ENCODE assay signal across 2 cellular contexts in the genomic region with DNA sequence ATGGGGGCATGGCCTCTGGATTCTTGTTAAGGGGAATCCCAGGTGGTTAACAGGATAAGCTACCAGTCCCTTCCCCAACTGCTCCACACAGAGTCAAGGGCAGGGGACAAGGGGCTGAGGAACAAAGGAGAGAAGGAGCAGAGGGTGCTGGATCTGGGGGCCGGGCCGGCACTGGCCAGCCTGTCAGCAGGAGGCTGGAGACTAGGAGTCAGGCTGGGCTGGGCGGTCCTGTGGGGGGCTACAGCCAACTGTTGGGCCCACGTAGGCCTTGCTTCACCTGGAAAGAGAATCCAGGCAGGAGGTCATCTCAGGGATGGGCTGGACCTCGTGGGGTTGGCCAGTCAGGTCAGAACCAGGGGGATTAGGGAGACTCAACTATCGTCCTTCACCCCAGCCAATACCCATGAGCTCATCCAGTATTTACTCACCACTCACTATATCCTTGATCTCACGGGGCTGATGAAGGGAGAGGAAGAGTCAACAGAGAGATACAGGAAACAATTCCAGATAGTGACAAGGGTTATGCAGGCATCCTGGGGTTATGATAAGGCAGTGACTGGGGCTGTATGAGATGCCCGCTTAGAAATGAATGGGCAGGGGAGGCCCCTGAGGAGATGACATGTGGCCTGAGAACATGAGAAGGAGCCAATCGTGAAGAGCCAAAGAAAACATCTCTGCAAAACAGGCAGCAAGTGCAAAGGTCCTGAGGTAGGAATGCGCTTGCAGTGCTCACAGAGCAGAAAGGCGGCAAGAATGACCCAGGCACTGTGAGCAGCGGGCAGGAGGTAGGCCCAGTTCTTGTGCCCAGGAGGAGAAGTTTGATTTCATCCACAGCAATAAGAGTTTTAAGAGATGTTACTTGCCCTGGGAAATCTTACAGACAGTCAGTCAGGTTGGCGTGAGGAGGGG.
TF ChIP-seq lines count a peak whose summit lies in the region.

No MANE protein-coding gene starts in this region.

TF ChIP-seq in A549, 52 proteins besides CTCF, POLR2A, EP300 and RAD21:
- TF ChIP-seq GATA3 (IDR thresholded peaks at IDR 0.05; ENCODE audit: borderline replicate concordance) (0 out of 2 replicates have a peak, but pooled peaks have one; percentile 32), PHF8 (IDR thresholded peaks at IDR 0.05; ENCODE audit: borderline replicate concordance, low read depth) (no peak), JUN (IDR thresholded peaks at IDR 0.05) (no peak; a peak in 1 of 5 replicates), SREBF2 (IDR thresholded peaks at IDR 0.05) (no peak), KDM1A (IDR thresholded peaks at IDR 0.05; ENCODE audit: low read depth) (peak; percentile 87; the same call in 1 of the 2 replicates), ZC3H11A (IDR thresholded peaks at IDR 0.05) (no peak)
- TF ChIP-seq, protein P1, sequence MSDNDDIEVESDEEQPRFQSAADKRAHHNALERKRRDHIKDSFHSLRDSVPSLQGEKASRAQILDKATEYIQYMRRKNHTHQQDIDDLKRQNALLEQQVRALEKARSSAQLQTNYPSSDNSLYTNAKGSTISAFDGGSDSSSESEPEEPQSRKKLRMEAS (IDR thresholded peaks at IDR 0.05), result peak; percentile 32
- TF ChIP-seq, protein P2, sequence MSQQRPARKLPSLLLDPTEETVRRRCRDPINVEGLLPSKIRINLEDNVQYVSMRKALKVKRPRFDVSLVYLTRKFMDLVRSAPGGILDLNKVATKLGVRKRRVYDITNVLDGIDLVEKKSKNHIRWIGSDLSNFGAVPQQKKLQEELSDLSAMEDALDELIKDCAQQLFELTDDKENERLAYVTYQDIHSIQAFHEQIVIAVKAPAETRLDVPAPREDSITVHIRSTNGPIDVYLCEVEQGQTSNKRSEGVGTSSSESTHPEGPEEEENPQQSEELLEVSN (IDR thresholded peaks at IDR 0.05; ENCODE audit: borderline replicate concordance, low read depth), result no peak

TF ChIP-seq in HepG2, 621 proteins besides CTCF, POLR2A, EP300 and RAD21 (continues in another document):
- TF ChIP-seq GATA4 (IDR thresholded peaks at IDR 0.05; ENCODE audit: borderline replicate concordance, low read depth) (peak; percentile 56; the same call in 1 of the 2 replicates), SOX13 (IDR thresholded peaks at IDR 0.05) (no peak), SOX13 (CRISPR knock-in tag; conservative IDR thresholded peaks at IDR 0.05 in 1 of 2, IDR thresholded peaks at IDR 0.05 in 1 of 2) (peak in 1 of 2 experiments; percentile 72; a peak in 1 of 4 replicates), FOXO1 (CRISPR knock-in tag; IDR thresholded peaks at IDR 0.05) (peak; percentile 56; the same call in 1 of the 2 replicates), KDM2A (CRISPR knock-in tag; IDR thresholded peaks at IDR 0.05; ENCODE audit: borderline replicate concordance, low read depth) (0 out of 2 replicates have a peak, but pooled peaks have one; percentile 12), SOX6 (IDR thresholded peaks at IDR 0.05) (no peak), SOX6 (CRISPR knock-in tag; IDR thresholded peaks at IDR 0.05) (peak; percentile 40; the same call in 1 of the 2 replicates), ETV5 (CRISPR knock-in tag; IDR thresholded peaks at IDR 0.05; ENCODE audit: borderline replicate concordance) (peak; percentile 84; the same call in 1 of the 2 replicates), RCOR2 (CRISPR knock-in tag; IDR thresholded peaks at IDR 0.05) (peak; percentile 54), NR2C2 (CRISPR knock-in tag; IDR thresholded peaks at IDR 0.05; ENCODE audit: borderline replicate concordance) (peak; percentile 72), ZNF3 (CRISPR knock-in tag; IDR thresholded peaks at IDR 0.05) (no peak), TBX2 (CRISPR knock-in tag; IDR thresholded peaks at IDR 0.05; ENCODE audit: borderline replicate concordance) (peak; percentile 79), ADNP (CRISPR knock-in tag; IDR thresholded peaks at IDR 0.05) (0 out of 2 replicates have a peak, but pooled peaks have one; percentile 45), ZMYM3 (CRISPR knock-in tag; IDR thresholded peaks at IDR 0.05) (peak; percentile 93), FOXC1 (CRISPR knock-in tag; IDR thresholded peaks at IDR 0.05; ENCODE audit: borderline replicate concordance) (no peak), HNF4A (CRISPR knock-in tag; IDR thresholded peaks at IDR 0.05) (peak; percentile 61; the same call in 1 of the 2 replicates), ZNF644 (CRISPR knock-in tag; IDR thresholded peaks at IDR 0.05; ENCODE audit: low read depth) (no peak), TCF7 (IDR thresholded peaks at IDR 0.05; ENCODE audit: low read depth) (peak; percentile 78), HMG20A (CRISPR knock-in tag; IDR thresholded peaks at IDR 0.05; ENCODE audit: borderline replicate concordance) (peak; percentile 40; the same call in 1 of the 2 replicates), CCDC6 (CRISPR knock-in tag; IDR thresholded peaks at IDR 0.05) (no peak), FOXP1 (IDR thresholded peaks at IDR 0.05) (no peak), FOXP1 (CRISPR knock-in tag; IDR thresholded peaks at IDR 0.05) (0 out of 2 replicates have a peak, but pooled peaks have one; percentile 7), PHF21A (CRISPR knock-in tag; IDR thresholded peaks at IDR 0.05) (peak; percentile 84; the same call in 1 of the 2 replicates), CBX5 (CRISPR knock-in tag; IDR thresholded peaks at IDR 0.05; ENCODE audit: borderline replicate concordance) (no peak), MEF2D (CRISPR knock-in tag; IDR thresholded peaks at IDR 0.05) (peak; percentile 49; the same call in 1 of the 2 replicates), NR2F1 (CRISPR knock-in tag; IDR thresholded peaks at IDR 0.05) (0 out of 4 replicates have a peak, but pooled peaks of 1 of the 2 experiments have one; percentile 24), JUN (CRISPR knock-in tag; IDR thresholded peaks at IDR 0.05) (peak; percentile 74), CREM (IDR thresholded peaks at IDR 0.05) (peak; percentile 51; the same call in 1 of the 2 replicates), CREM (CRISPR knock-in tag; IDR thresholded peaks at IDR 0.05) (no peak), NFYC (CRISPR knock-in tag; IDR thresholded peaks at IDR 0.05) (peak; percentile 26; the same call in 1 of the 2 replicates), ZNF484 (CRISPR knock-in tag; IDR thresholded peaks at IDR 0.05; ENCODE audit: borderline replicate concordance, low read depth) (no peak), ZNF878 (CRISPR knock-in tag; IDR thresholded peaks at IDR 0.05) (no peak), NR2F2 (IDR thresholded peaks at IDR 0.05; ENCODE audit: borderline replicate concordance, low read depth) (peak; percentile 45; the same call in 1 of the 2 replicates), ATF7 (IDR thresholded peaks at IDR 0.05) (peak; percentile 55; the same call in 1 of the 2 replicates), ATF7 (CRISPR knock-in tag; IDR thresholded peaks at IDR 0.05) (peak; percentile 94), ELF1 (CRISPR knock-in tag; IDR thresholded peaks at IDR 0.05) (peak; percentile 36; the same call in 1 of the 2 replicates), JUND (CRISPR knock-in tag; IDR thresholded peaks at IDR 0.05) (peak; percentile 48; the same call in 1 of the 2 replicates), ZNF775 (CRISPR knock-in tag; IDR thresholded peaks at IDR 0.05; ENCODE audit: borderline replicate concordance) (0 out of 2 replicates have a peak, but pooled peaks have one; percentile 46), NONO (IDR thresholded peaks at IDR 0.05) (no peak), NONO (CRISPR knock-in tag; conservative IDR thresholded peaks at IDR 0.05) (0 out of 2 replicates have a peak, but pooled peaks have one; percentile 40)
- TF ChIP-seq, protein P3, sequence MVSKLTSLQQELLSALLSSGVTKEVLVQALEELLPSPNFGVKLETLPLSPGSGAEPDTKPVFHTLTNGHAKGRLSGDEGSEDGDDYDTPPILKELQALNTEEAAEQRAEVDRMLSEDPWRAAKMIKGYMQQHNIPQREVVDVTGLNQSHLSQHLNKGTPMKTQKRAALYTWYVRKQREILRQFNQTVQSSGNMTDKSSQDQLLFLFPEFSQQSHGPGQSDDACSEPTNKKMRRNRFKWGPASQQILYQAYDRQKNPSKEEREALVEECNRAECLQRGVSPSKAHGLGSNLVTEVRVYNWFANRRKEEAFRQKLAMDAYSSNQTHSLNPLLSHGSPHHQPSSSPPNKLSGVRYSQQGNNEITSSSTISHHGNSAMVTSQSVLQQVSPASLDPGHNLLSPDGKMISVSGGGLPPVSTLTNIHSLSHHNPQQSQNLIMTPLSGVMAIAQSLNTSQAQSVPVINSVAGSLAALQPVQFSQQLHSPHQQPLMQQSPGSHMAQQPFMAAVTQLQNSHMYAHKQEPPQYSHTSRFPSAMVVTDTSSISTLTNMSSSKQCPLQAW (CRISPR knock-in tag; IDR thresholded peaks at IDR 0.05), result 0 out of 2 replicates have a peak, but pooled peaks have one; percentile 17
- TF ChIP-seq, protein P4, sequence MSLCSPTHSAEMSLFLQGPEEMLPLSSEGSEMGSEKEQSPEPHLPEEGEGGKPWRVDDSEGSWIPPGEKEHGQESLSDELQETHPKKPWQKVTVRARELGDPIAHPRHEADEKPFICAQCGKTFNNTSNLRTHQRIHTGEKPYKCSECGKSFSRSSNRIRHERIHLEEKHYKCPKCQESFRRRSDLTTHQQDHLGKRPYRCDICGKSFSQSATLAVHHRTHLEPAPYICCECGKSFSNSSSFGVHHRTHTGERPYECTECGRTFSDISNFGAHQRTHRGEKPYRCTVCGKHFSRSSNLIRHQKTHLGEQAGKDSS (CRISPR knock-in tag; IDR thresholded peaks at IDR 0.05; ENCODE audit: borderline replicate concordance, low read depth), result peak; percentile 99
- TF ChIP-seq, protein P5, sequence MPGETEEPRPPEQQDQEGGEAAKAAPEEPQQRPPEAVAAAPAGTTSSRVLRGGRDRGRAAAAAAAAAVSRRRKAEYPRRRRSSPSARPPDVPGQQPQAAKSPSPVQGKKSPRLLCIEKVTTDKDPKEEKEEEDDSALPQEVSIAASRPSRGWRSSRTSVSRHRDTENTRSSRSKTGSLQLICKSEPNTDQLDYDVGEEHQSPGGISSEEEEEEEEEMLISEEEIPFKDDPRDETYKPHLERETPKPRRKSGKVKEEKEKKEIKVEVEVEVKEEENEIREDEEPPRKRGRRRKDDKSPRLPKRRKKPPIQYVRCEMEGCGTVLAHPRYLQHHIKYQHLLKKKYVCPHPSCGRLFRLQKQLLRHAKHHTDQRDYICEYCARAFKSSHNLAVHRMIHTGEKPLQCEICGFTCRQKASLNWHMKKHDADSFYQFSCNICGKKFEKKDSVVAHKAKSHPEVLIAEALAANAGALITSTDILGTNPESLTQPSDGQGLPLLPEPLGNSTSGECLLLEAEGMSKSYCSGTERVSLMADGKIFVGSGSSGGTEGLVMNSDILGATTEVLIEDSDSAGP (CRISPR knock-in tag; IDR thresholded peaks at IDR 0.05; ENCODE audit: borderline replicate concordance), result 0 out of 2 replicates have a peak, but pooled peaks have one; percentile 16
- TF ChIP-seq, protein P6, sequence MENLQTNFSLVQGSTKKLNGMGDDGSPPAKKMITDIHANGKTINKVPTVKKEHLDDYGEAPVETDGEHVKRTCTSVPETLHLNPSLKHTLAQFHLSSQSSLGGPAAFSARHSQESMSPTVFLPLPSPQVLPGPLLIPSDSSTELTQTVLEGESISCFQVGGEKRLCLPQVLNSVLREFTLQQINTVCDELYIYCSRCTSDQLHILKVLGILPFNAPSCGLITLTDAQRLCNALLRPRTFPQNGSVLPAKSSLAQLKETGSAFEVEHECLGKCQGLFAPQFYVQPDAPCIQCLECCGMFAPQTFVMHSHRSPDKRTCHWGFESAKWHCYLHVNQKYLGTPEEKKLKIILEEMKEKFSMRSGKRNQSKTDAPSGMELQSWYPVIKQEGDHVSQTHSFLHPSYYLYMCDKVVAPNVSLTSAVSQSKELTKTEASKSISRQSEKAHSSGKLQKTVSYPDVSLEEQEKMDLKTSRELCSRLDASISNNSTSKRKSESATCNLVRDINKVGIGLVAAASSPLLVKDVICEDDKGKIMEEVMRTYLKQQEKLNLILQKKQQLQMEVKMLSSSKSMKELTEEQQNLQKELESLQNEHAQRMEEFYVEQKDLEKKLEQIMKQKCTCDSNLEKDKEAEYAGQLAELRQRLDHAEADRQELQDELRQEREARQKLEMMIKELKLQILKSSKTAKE (CRISPR knock-in tag; IDR thresholded peaks at IDR 0.05; ENCODE audit: borderline replicate concordance), result peak; percentile 82
- TF ChIP-seq, protein P7, sequence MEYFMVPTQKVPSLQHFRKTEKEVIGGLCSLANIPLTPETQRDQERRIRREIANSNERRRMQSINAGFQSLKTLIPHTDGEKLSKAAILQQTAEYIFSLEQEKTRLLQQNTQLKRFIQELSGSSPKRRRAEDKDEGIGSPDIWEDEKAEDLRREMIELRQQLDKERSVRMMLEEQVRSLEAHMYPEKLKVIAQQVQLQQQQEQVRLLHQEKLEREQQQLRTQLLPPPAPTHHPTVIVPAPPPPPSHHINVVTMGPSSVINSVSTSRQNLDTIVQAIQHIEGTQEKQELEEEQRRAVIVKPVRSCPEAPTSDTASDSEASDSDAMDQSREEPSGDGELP (IDR thresholded peaks at IDR 0.05; ENCODE audit: borderline replicate concordance, low read depth), result no peak
- TF ChIP-seq, protein P8, sequence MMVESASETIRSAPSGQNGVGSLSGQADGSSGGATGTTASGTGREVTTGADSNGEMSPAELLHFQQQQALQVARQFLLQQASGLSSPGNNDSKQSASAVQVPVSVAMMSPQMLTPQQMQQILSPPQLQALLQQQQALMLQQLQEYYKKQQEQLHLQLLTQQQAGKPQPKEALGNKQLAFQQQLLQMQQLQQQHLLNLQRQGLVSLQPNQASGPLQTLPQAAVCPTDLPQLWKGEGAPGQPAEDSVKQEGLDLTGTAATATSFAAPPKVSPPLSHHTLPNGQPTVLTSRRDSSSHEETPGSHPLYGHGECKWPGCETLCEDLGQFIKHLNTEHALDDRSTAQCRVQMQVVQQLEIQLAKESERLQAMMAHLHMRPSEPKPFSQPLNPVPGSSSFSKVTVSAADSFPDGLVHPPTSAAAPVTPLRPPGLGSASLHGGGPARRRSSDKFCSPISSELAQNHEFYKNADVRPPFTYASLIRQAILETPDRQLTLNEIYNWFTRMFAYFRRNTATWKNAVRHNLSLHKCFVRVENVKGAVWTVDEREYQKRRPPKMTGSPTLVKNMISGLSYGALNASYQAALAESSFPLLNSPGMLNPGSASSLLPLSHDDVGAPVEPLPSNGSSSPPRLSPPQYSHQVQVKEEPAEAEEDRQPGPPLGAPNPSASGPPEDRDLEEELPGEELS (CRISPR knock-in tag; IDR thresholded peaks at IDR 0.05), result peak; percentile 70
- TF ChIP-seq, protein P9, sequence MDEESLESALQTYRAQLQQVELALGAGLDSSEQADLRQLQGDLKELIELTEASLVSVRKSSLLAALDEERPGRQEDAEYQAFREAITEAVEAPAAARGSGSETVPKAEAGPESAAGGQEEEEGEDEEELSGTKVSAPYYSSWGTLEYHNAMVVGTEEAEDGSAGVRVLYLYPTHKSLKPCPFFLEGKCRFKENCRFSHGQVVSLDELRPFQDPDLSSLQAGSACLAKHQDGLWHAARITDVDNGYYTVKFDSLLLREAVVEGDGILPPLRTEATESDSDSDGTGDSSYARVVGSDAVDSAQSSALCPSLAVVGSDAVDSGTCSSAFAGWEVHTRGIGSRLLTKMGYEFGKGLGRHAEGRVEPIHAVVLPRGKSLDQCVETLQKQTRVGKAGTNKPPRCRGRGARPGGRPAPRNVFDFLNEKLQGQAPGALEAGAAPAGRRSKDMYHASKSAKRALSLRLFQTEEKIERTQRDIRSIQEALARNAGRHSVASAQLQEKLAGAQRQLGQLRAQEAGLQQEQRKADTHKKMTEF (CRISPR knock-in tag; IDR thresholded peaks at IDR 0.05), result peak; percentile 45; the same call in 1 of the 2 replicates
